In the genomic region with DNA sequence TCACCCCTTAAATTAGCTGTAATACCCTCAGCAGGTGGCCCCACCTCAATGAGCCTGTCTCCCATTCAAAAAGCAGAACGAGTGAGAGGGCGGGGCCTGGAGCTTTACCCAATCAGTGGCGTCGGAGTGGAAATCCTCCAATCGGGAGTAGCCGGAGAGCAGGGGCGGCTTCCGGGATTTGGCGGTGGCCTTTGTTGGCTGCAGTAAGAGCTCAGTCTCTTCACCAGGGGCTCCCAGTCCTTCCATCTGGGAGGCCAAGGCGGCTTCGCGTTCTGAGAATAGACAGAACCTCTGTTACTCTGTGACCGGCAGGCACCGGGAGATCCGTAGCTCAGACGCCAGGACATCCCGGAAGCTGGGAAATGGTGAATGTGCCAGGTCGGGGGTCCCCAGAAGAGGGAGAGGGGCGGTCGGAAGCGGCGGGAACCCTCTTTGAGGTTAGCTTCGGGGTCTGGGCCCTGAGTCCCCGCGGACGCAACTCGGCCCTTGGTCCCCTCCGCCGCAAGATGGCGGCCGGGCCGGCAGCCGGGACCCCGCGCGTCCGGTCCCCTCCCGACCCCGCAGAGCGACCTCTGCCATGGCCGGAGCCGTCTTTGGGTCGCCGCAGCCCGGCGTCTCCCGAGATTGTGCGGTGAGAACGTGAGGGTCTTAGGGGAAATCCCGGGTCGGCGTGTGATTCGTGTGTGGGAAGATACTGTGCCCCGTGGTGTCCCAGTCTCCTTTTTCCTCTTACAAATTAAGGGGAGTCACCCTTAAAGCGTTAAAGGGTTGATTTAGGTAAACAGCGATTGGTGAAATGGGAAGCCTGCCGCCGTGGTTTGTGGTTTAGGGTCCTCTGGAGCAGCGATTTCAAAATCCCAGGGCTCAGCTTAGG, we compare ENCODE assay signal across 8 cellular contexts.
DNase-seq lines count a peak whose midpoint lies in the region; ATAC-seq and TF ChIP-seq lines count a peak whose summit lies in the region.

No MANE protein-coding gene starts in this region.

- H3K27me3 ChIP-seq in BLaER1 = no peaks in the 10 kb centered on the region

- peaks cover 50% of the 10 kb centered on the region for H3K36me3 Mint-ChIP-seq in activated CD4-positive, alpha-beta T cell treated with anti-CD3 and anti-CD28 coated beads, Interleukin-2, amount 10 ng/mL, durations not matched to agents 24 days and 14 days (ENCODE audit: low read depth)

- peaks cover 30% of the 10 kb centered on the region for H3K4me1 Mint-ChIP-seq in activated CD4-positive, alpha-beta T cell treated with anti-CD3 and anti-CD28 coated beads, Interleukin-2, amount 10 ng/mL, durations not matched to agents 24 days and 14 days

- peaks cover 16% of the 10 kb centered on the region; the same call in 1 of the 2 replicates for H4K20me1 ChIP-seq in BLaER1

- H3K9me3 ChIP-seq in BLaER1 = peaks cover 28% of the 10 kb centered on the region

- H3K27me3 Mint-ChIP-seq in activated CD4-positive, alpha-beta T cell treated with anti-CD3 and anti-CD28 coated beads, Interleukin-2, amount 10 ng/mL, durations not matched to agents 24 days and 14 days = no peaks in the 10 kb centered on the region

- peak overlapping the region; percentile 78 for H3K4me2 ChIP-seq in BLaER1

- ATAC-seq in HG03457 (IDR thresholded peaks at IDR 0.05; ENCODE audit: unreplicated experiment) (peak; percentile 87), left colon (peak; percentile 97)

- peak overlapping the region; percentile 99 for H3K4me3 Mint-ChIP-seq in activated CD4-positive, alpha-beta T cell treated with anti-CD3 and anti-CD28 coated beads, Interleukin-2, amount 10 ng/mL, durations not matched to agents 24 days and 14 days

- H3K36me3 ChIP-seq in BLaER1 = peaks cover 60% of the 10 kb centered on the region

- H3K4me1 ChIP-seq in BLaER1 = peaks cover 24% of the 10 kb centered on the region

- peak overlapping the region; percentile 99 for H3K27ac Mint-ChIP-seq in activated CD4-positive, alpha-beta T cell treated with anti-CD3 and anti-CD28 coated beads, Interleukin-2, amount 10 ng/mL, durations not matched to agents 24 days and 14 days

- no peak for TF ChIP-seq CTCF in coronary artery (IDR thresholded peaks at IDR 0.05)

- peaks cover 7% of the 10 kb centered on the region for H3K9me3 Mint-ChIP-seq in activated CD4-positive, alpha-beta T cell treated with anti-CD3 and anti-CD28 coated beads, Interleukin-2, amount 10 ng/mL, durations not matched to agents 24 days and 14 days

- peak; percentile 92 for DNase-seq in GM19240 (ENCODE audit: insufficient read length, low spot score)
- DNase-seq in NCI-H524 (lab: John Stamatoyannopoulos, UW) = peak; percentile 97 to 98
- peak; percentile 97 for DNase-seq in activated CD4-positive, alpha-beta T cell treated with anti-CD3 and anti-CD28 coated beads, Interleukin-2, amount 10 ng/mL, durations not matched to agents 24 days and 14 days
- peak; percentile 95 for DNase-seq in coronary artery (ENCODE audit: low spot score)
- DNase-seq in left colon = peak; percentile 93 to 96
- DNase-seq in stimulated activated CD4-positive, alpha-beta T cell treated with anti-CD3 and anti-CD28 coated beads, Interleukin-1b, Interleukin-23, amount 100 ng/mL, for 4 hours (ENCODE audit: low read depth in 2 of 2) = peak; percentile 87 to 91

- H3K4me3 ChIP-seq in BLaER1 (peak overlapping the region; percentile 87), coronary artery (peak overlapping the region; percentile 86)

- intact Hi-C loops in activated CD4-positive, alpha-beta T cell treated with anti-CD3 and anti-CD28 coated beads, Interleukin-2, amount 10 ng/mL, durations not matched to agents 24 days and 14 days (cut with micrococcal nuclease) = loop anchor here (1.0 to 10.0 kb wide), 3 partner anchors 12 to 449 kb away; no protein-coding TSS in a partner anchor
- intact Hi-C loops in left colon (cut with DNase I, micrococcal nuclease) = no loop called here

- H3K27ac ChIP-seq in BLaER1 (peak overlapping the region; percentile 97), coronary artery (peak overlapping the region; percentile 92 to 96)

- H3K9ac ChIP-seq in BLaER1 = peak overlapping the region; percentile 95

Comparison
In these comparisons a context has a peak if more than half of its experiments do, and no peak if none do; other contexts are left out.
1. Peak in every context shown above with its lines: DNase-seq, ATAC-seq, H3K4me3 ChIP-seq and H3K27ac ChIP-seq.